In genomic region chr2:221641181-221641871, GRCh38 we compare ENCODE assay signal across 22 cellular contexts.
DNase-seq lines count a peak whose midpoint lies in the region; ATAC-seq and TF ChIP-seq lines count a peak whose summit lies in the region.
"Had no signal": no experiment of that assay in that cellular context is flagged by ENCODE, and none has a peak within 500 bp of the region (broad histone marks: within the 10 kb centered on the region; RNA-seq: fewer than 3 reads in every experiment).

No MANE protein-coding gene starts in this region.

- H3K36me3 ChIP-seq in A673 (ENCODE audit: insufficient read depth, low read length, poor library complexity, severe bottlenecking) (no peaks in the 10 kb centered on the region), right lobe of liver (no peaks in the 10 kb centered on the region)
- H3K36me3 ChIP-seq: esophagus squamous epithelium had no signal

- intact Hi-C loops in A673 (cut with micrococcal nuclease; ENCODE audit: unreplicated experiment), result no loop called here
- intact Hi-C loops in activated T-helper 2 cell treated with anti-CD3 and anti-CD28 coated beads, Interferon-gamma antibody, Interleukin-2, Interleukin-4, amounts not matched to agents 10 μg/mL and 5 μg/mL and 100 μg/mL, durations not matched to agents 14 hours and 24 hours and 36 hours (cut with micrococcal nuclease), result loop anchor here (1.0 to 5.0 kb wide), 2 partner anchors 106 to 781 kb away; partner anchors contain the start of gene SGPP2
- intact Hi-C loops in right lobe of liver (cut with DNase I), result no loop called here

- no peak for TF ChIP-seq POLR2A in right lobe of liver (IDR thresholded peaks at IDR 0.05)

- POLR2A ChIA-PET in A673 (lab: Charles Lee; ENCODE audit: low non-redundant PET), result no interaction called here

- WGBS in right lobe of liver (ENCODE audit: insufficient coverage, low coverage, low lambda C conversion rate, missing lambda C conversion rate), result 43% methylated on average over 7 of the region's 13 CpGs

- no peak overlapping the region for H3K4me3 Mint-ChIP-seq in activated T-helper 2 cell treated with anti-CD3 and anti-CD28 coated beads, Interferon-gamma antibody, Interleukin-2, Interleukin-4, amounts not matched to agents 10 μg/mL and 5 μg/mL and 100 μg/mL, durations not matched to agents 14 hours and 24 hours and 36 hours (ENCODE audit: low read depth)
- H3K4me3 Mint-ChIP-seq: type B pancreatic cell had no signal

- H3K9me3 ChIP-seq in A673 (ENCODE audit: low read depth, low read length, poor library complexity, severe bottlenecking) (no peaks in the 10 kb centered on the region), right lobe of liver (no peaks in the 10 kb centered on the region)
- H3K9me3 ChIP-seq: esophagus squamous epithelium had no signal

- H3K4me3 ChIP-seq in A673 (ENCODE audit: low read depth, low read length, poor library complexity, severe bottlenecking) (no peak overlapping the region), right lobe of liver (no peak overlapping the region)
- H3K4me3 ChIP-seq: esophagus squamous epithelium, hepatocyte, skin epidermis had no signal

- H3K27me3 Mint-ChIP-seq in activated T-helper 2 cell treated with anti-CD3 and anti-CD28 coated beads, Interferon-gamma antibody, Interleukin-2, Interleukin-4, amounts not matched to agents 10 μg/mL and 5 μg/mL and 100 μg/mL, durations not matched to agents 14 hours and 24 hours and 36 hours (ENCODE audit: low read depth), result no peaks in the 10 kb centered on the region
- H3K27me3 Mint-ChIP-seq: type B pancreatic cell had no signal

- peak; percentile 18 to 48 (median 38) for ATAC-seq in right lobe of liver
- ATAC-seq: Right ventricle myocardium inferior had no signal

- peak overlapping the region; percentile 33 for H3K27ac Mint-ChIP-seq in activated T-helper 2 cell treated with anti-CD3 and anti-CD28 coated beads, Interferon-gamma antibody, Interleukin-2, Interleukin-4, amounts not matched to agents 10 μg/mL and 5 μg/mL and 100 μg/mL, durations not matched to agents 14 hours and 24 hours and 36 hours
- H3K27ac Mint-ChIP-seq: type B pancreatic cell had no signal

- peaks cover 2% of the 10 kb centered on the region for H3K4me1 Mint-ChIP-seq in activated T-helper 2 cell treated with anti-CD3 and anti-CD28 coated beads, Interferon-gamma antibody, Interleukin-2, Interleukin-4, amounts not matched to agents 10 μg/mL and 5 μg/mL and 100 μg/mL, durations not matched to agents 14 hours and 24 hours and 36 hours (ENCODE audit: low read depth)

- peaks cover 22% of the 10 kb centered on the region for H3K9me3 Mint-ChIP-seq in activated T-helper 2 cell treated with anti-CD3 and anti-CD28 coated beads, Interferon-gamma antibody, Interleukin-2, Interleukin-4, amounts not matched to agents 10 μg/mL and 5 μg/mL and 100 μg/mL, durations not matched to agents 14 hours and 24 hours and 36 hours

- H3K36me3 Mint-ChIP-seq in activated T-helper 2 cell treated with anti-CD3 and anti-CD28 coated beads, Interferon-gamma antibody, Interleukin-2, Interleukin-4, amounts not matched to agents 10 μg/mL and 5 μg/mL and 100 μg/mL, durations not matched to agents 14 hours and 24 hours and 36 hours (ENCODE audit: low read depth), result no peaks in the 10 kb centered on the region
- H3K36me3 Mint-ChIP-seq: type B pancreatic cell had no signal

- no peak overlapping the region for H3K27ac ChIP-seq in A673 (ENCODE audit: low read depth, low read length, poor library complexity, severe bottlenecking)
- H3K27ac ChIP-seq in right lobe of liver, result no peak overlapping the region
- H3K27ac ChIP-seq: esophagus squamous epithelium, hepatocyte, skin epidermis had no signal

- no TSS peak for BruUV-seq in A673 (replicated peaks; lab: Mats Ljungman, UMichigan)

- H3K4me1 ChIP-seq in A673 (ENCODE audit: insufficient read depth, low read length, poor library complexity, severe bottlenecking) (no peaks in the 10 kb centered on the region), right lobe of liver (no peaks in the 10 kb centered on the region)
- H3K4me1 ChIP-seq: esophagus squamous epithelium had no signal

- CTCF ChIA-PET in A673 (lab: Charles Lee), result no interaction called here

- DNase-seq in A673 (ENCODE audit: low spot score), result peak; percentile 72
- DNase-seq in HS-5 (ENCODE audit: low read depth), result peak; percentile 80
- no peak for DNase-seq in activated T-helper 2 cell treated with anti-CD3 and anti-CD28 coated beads, Interferon-gamma antibody, Interleukin-2, Interleukin-4, amounts not matched to agents 10 μg/mL and 5 μg/mL and 100 μg/mL, durations not matched to agents 14 hours and 24 hours and 36 hours (ENCODE audit: low spot score)
- no peak for DNase-seq in right lobe of liver
- no peak for DNase-seq in activated CD4-positive, alpha-beta T cell treated with anti-CD3 and anti-CD28 coated beads, Interleukin-2, amount 50 U/mL, for 48 hours
- no peak for DNase-seq in NCI-H2029 treated with DMSO at 0.1 percent for 48 hours (lab: John Stamatoyannopoulos, UW)
- DNase-seq in SIG-M5 (lab: John Stamatoyannopoulos, UW), result no peak
- no peak for DNase-seq in NCI-H187 treated with DMSO at 0.1 percent for 48 hours (lab: John Stamatoyannopoulos, UW)
- DNase-seq: activated CD4-positive, alpha-beta T cell treated with anti-CD3 and anti-CD28 coated beads, Interleukin-2, amount 50 U/mL, for 1 hour; Calu3; cortex of kidney; esophagus squamous epithelium; KBM-7; kidney glomerular epithelial cell; NCI-H1436 treated with DMSO at 0.1 percent for 48 hours; NCI-H446; occipital lobe; T1000 had no signal

- no peaks in the 10 kb centered on the region for H3K27me3 ChIP-seq in A673 (replicated peaks; ENCODE audit: insufficient read depth, low read depth, low read length, poor library complexity)
- no peaks in the 10 kb centered on the region for H3K27me3 ChIP-seq in right lobe of liver
- H3K27me3 ChIP-seq: esophagus squamous epithelium, hepatocyte had no signal

- TF ChIP-seq CTCF in A673 (conservative IDR thresholded peaks at IDR 0.05; ENCODE audit: low read depth, low read length), result no peak
- no peak for TF ChIP-seq CTCF in right lobe of liver (IDR thresholded peaks at IDR 0.05)

Comparison
In these comparisons a context has a peak if more than half of its experiments do, and no peak if none do; other contexts are left out.
1. DNase-seq: peak in A673 (single experiment) and HS-5 (single experiment); none in activated T-helper 2 cell treated with anti-CD3 and anti-CD28 coated beads, Interferon-gamma antibody, Interleukin-2, Interleukin-4, amounts not matched to agents 10 μg/mL and 5 μg/mL and 100 μg/mL, durations not matched to agents 14 hours and 24 hours and 36 hours (single experiment), right lobe of liver (0 of 3), activated CD4-positive, alpha-beta T cell treated with anti-CD3 and anti-CD28 coated beads, Interleukin-2, amount 50 U/mL, for 48 hours (0 of 2), NCI-H2029 treated with DMSO at 0.1 percent for 48 hours (single experiment), SIG-M5 (single experiment) and NCI-H187 treated with DMSO at 0.1 percent for 48 hours (single experiment).